Comparison of ENCODE assay signal across 24 cellular contexts in the genomic region with DNA sequence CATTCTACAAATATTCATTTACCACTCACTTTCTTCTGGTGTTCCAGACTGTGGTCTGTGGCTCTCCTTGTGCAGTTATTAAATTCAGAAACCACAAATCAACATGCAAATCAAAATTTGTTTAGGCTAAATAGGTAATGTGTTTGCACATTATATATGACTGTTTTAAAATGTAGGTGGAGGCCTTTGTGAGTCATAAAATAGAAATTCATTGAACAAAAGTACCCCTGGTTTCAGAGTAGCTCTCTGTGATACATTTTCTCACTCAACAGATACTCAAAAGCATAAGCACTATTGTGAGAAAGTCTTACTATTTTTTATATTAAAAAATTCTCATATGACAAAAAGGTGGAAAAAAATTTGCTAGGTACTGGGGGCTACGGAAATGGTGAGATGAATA.
"Had no signal": no experiment of that assay in that cellular context is flagged by ENCODE, and none has a peak within 500 bp of the region (broad histone marks: within the 10 kb centered on the region; RNA-seq: fewer than 3 reads in every experiment).

No MANE protein-coding gene starts in this region.

- FAIRE-seq: colon, endothelial cell of umbilical vein, islet of Langerhans, keratinocyte had no signal

- DNase-seq: dermis blood vessel endothelial cell; dorsolateral prefrontal cortex; effector CD4-positive, alpha-beta T cell; effector memory CD4-positive, alpha-beta T cell; foreskin melanocyte; gastrocnemius medialis; glutamatergic neuron; head of caudate nucleus; heart right ventricle; hippocampal formation; left cardiac atrium; left lung; left ventricle myocardium superior; lower lobe of right lung; mesenchymal stem cell; mucosa of descending colon; naive B cell; naive thymus-derived CD8-positive, alpha-beta T cell had no signal

- H3K4me3 ChIP-seq: coronary artery, dorsolateral prefrontal cortex, esophagus muscularis mucosa, gastrocnemius medialis, heart right ventricle, left lung, lower lobe of right lung, mucosa of descending colon had no signal

- ATAC-seq: gastrocnemius medialis; heart right ventricle; left cardiac atrium; left lung; left ventricle myocardium superior; lower lobe of right lung; mucosa of descending colon; naive thymus-derived CD8-positive, alpha-beta T cell had no signal

- H3K27me3 ChIP-seq: esophagus muscularis mucosa, gastrocnemius medialis, left lung had no signal

- H3K36me3 ChIP-seq: esophagus muscularis mucosa, gastrocnemius medialis, heart right ventricle, left lung, lower lobe of right lung had no signal

- H3K27ac ChIP-seq: coronary artery, dorsolateral prefrontal cortex, esophagus muscularis mucosa, gastrocnemius medialis, heart right ventricle, left lung, lower lobe of right lung had no signal
